Comparison of ENCODE assay signal across 34 cellular contexts in genomic region chr5:168975331-168975730, GRCh38.
"Had no signal": no experiment of that assay in that cellular context is flagged by ENCODE, and none has a peak within 500 bp of the region (broad histone marks: within the 10 kb centered on the region; RNA-seq: fewer than 3 reads in every experiment).

No MANE protein-coding gene starts in this region.

- ATAC-seq: activated CD4-positive, alpha-beta T cell treated with anti-CD3 and anti-CD28 coated beads for 36 hours; activated CD8-positive, alpha-beta memory T cell treated with anti-CD3 and anti-CD28 coated beads, Interleukin-2, amount 10 ng/mL, durations not matched to agents 7 days and 5 days; activated CD8-positive, alpha-beta T cell treated with anti-CD3 and anti-CD28 coated beads, Interleukin-2, amount 10 ng/mL, durations not matched to agents 7 days and 5 days; activated naive CD8-positive, alpha-beta T cell treated with anti-CD3 and anti-CD28 coated beads, Interleukin-2, amount 50 U/mL, for 24 hours; gastroesophageal sphincter had no signal

- H3K4me1 ChIP-seq: breast epithelium, colonic mucosa had no signal

- H3K27ac ChIP-seq: adrenal gland, breast epithelium, cardiac muscle cell, colonic mucosa, epithelial cell of prostate, esophagus squamous epithelium, gastroesophageal sphincter had no signal

- FAIRE-seq: endometrium, endothelial cell of umbilical vein had no signal

- H3K9me3 Mint-ChIP-seq: activated CD4-positive, alpha-beta memory T cell treated with anti-CD3 and anti-CD28 coated beads for 36 hours; activated CD4-positive, alpha-beta T cell treated with anti-CD3 and anti-CD28 coated beads, Interleukin-2, amount 10 ng/mL, durations not matched to agents 24 days and 14 days; activated naive CD4-positive, alpha-beta T cell treated with anti-CD3 and anti-CD28 coated beads for 36 hours; activated naive CD4-positive, alpha-beta T cell treated with anti-CD3 and anti-CD28 coated beads, Interleukin-2, amount 50 U/mL, for 24 hours; activated naive CD8-positive, alpha-beta T cell treated with anti-CD3 and anti-CD28 coated beads for 36 hours; activated naive CD8-positive, alpha-beta T cell treated with anti-CD3 and anti-CD28 coated beads, Interleukin-2, amount 50 U/mL, for 24 hours; activated T-helper 1 cell treated with anti-CD3 and anti-CD28 coated beads, Interleukin-12 subunit alpha, Interleukin-12 subunit beta, Interleukin-2, Interleukin-4 antibody, amounts not matched to agents 30 ng/mL and 10 ng/mL and 1 ng/mL, durations not matched to agents 14 hours and 24 hours and 36 hours; activated T-helper 2 cell treated with anti-CD3 and anti-CD28 coated beads, Interferon-gamma antibody, Interleukin-2, Interleukin-4, amounts not matched to agents 10 μg/mL and 5 μg/mL and 100 μg/mL, durations not matched to agents 14 hours and 24 hours and 36 hours; brain had no signal

- H3K4me1 Mint-ChIP-seq: activated CD4-positive, alpha-beta T cell treated with anti-CD3 and anti-CD28 coated beads, Interleukin-2, amount 10 ng/mL, durations not matched to agents 24 days and 14 days; activated CD8-positive, alpha-beta memory T cell treated with anti-CD3 and anti-CD28 coated beads, Interleukin-2, amount 10 ng/mL, durations not matched to agents 7 days and 5 days; activated naive CD4-positive, alpha-beta T cell treated with anti-CD3 and anti-CD28 coated beads, Interleukin-2, amount 50 U/mL, for 24 hours; activated naive CD8-positive, alpha-beta T cell treated with anti-CD3 and anti-CD28 coated beads for 36 hours; activated naive CD8-positive, alpha-beta T cell treated with anti-CD3 and anti-CD28 coated beads, Interleukin-2, amount 50 U/mL, for 24 hours had no signal

- H3K27me3 ChIP-seq: adrenal gland, breast epithelium, cardiac muscle cell, colonic mucosa, gastroesophageal sphincter had no signal

- H3K36me3 Mint-ChIP-seq: activated CD4-positive, alpha-beta memory T cell treated with anti-CD3 and anti-CD28 coated beads for 36 hours; activated CD8-positive, alpha-beta memory T cell treated with anti-CD3 and anti-CD28 coated beads, Interleukin-2, amount 10 ng/mL, durations not matched to agents 7 days and 5 days; activated naive CD4-positive, alpha-beta T cell treated with anti-CD3 and anti-CD28 coated beads, Interleukin-2, amount 50 U/mL, for 24 hours; activated naive CD8-positive, alpha-beta T cell treated with anti-CD3 and anti-CD28 coated beads for 36 hours; brain had no signal

- H3K4me3 ChIP-seq: adrenal gland, breast epithelium, cardiac muscle cell, colonic mucosa, esophagus squamous epithelium, gastroesophageal sphincter had no signal

- H3K4me3 Mint-ChIP-seq: activated CD4-positive, alpha-beta memory T cell treated with anti-CD3 and anti-CD28 coated beads for 36 hours; activated CD4-positive, alpha-beta T cell treated with anti-CD3 and anti-CD28 coated beads for 36 hours; activated CD4-positive, alpha-beta T cell treated with anti-CD3 and anti-CD28 coated beads, Interleukin-2, amount 10 ng/mL, durations not matched to agents 24 days and 14 days; activated CD8-positive, alpha-beta memory T cell treated with anti-CD3 and anti-CD28 coated beads, Interleukin-2, amount 10 ng/mL, durations not matched to agents 7 days and 5 days; activated CD8-positive, alpha-beta T cell treated with anti-CD3 and anti-CD28 coated beads, Interleukin-2, amount 10 ng/mL, durations not matched to agents 7 days and 5 days; activated naive CD4-positive, alpha-beta T cell treated with anti-CD3 and anti-CD28 coated beads for 36 hours; activated naive CD4-positive, alpha-beta T cell treated with anti-CD3 and anti-CD28 coated beads, Interleukin-2, amount 50 U/mL, for 24 hours; activated naive CD8-positive, alpha-beta T cell treated with anti-CD3 and anti-CD28 coated beads for 36 hours; activated naive CD8-positive, alpha-beta T cell treated with anti-CD3 and anti-CD28 coated beads, Interleukin-2, amount 50 U/mL, for 24 hours; activated T-helper 1 cell treated with anti-CD3 and anti-CD28 coated beads, Interleukin-12 subunit alpha, Interleukin-12 subunit beta, Interleukin-2, Interleukin-4 antibody, amounts not matched to agents 30 ng/mL and 10 ng/mL and 1 ng/mL, durations not matched to agents 14 hours and 24 hours and 36 hours; brain had no signal

- H3K27ac Mint-ChIP-seq: activated CD4-positive, alpha-beta memory T cell treated with anti-CD3 and anti-CD28 coated beads for 36 hours; activated CD4-positive, alpha-beta T cell treated with anti-CD3 and anti-CD28 coated beads for 36 hours; activated CD4-positive, alpha-beta T cell treated with anti-CD3 and anti-CD28 coated beads, Interleukin-2, amount 10 ng/mL, durations not matched to agents 24 days and 14 days; activated CD8-positive, alpha-beta memory T cell treated with anti-CD3 and anti-CD28 coated beads, Interleukin-2, amount 10 ng/mL, durations not matched to agents 7 days and 5 days; activated CD8-positive, alpha-beta T cell treated with anti-CD3 and anti-CD28 coated beads, Interleukin-2, amount 10 ng/mL, durations not matched to agents 7 days and 5 days; activated naive CD4-positive, alpha-beta T cell treated with anti-CD3 and anti-CD28 coated beads for 36 hours; activated naive CD4-positive, alpha-beta T cell treated with anti-CD3 and anti-CD28 coated beads, Interleukin-2, amount 50 U/mL, for 24 hours; activated naive CD8-positive, alpha-beta T cell treated with anti-CD3 and anti-CD28 coated beads for 36 hours; activated naive CD8-positive, alpha-beta T cell treated with anti-CD3 and anti-CD28 coated beads, Interleukin-2, amount 50 U/mL, for 24 hours; activated T-helper 1 cell treated with anti-CD3 and anti-CD28 coated beads, Interleukin-12 subunit alpha, Interleukin-12 subunit beta, Interleukin-2, Interleukin-4 antibody, amounts not matched to agents 30 ng/mL and 10 ng/mL and 1 ng/mL, durations not matched to agents 14 hours and 24 hours and 36 hours; activated T-helper 2 cell treated with anti-CD3 and anti-CD28 coated beads, Interferon-gamma antibody, Interleukin-2, Interleukin-4, amounts not matched to agents 10 μg/mL and 5 μg/mL and 100 μg/mL, durations not matched to agents 14 hours and 24 hours and 36 hours had no signal

- H3K9me3 ChIP-seq: adrenal gland, breast epithelium, colonic mucosa, esophagus squamous epithelium, gastroesophageal sphincter had no signal

- DNase-seq: activated CD4-positive, alpha-beta memory T cell treated with anti-CD3 and anti-CD28 coated beads for 36 hours; activated CD4-positive, alpha-beta T cell treated with anti-CD3 and anti-CD28 coated beads for 36 hours; activated CD4-positive, alpha-beta T cell treated with anti-CD3 and anti-CD28 coated beads, Interleukin-2, amount 10 ng/mL, durations not matched to agents 24 days and 14 days; activated CD4-positive, CD25-positive, alpha-beta regulatory T cell; activated CD4-positive, CD25-positive, alpha-beta regulatory T cell treated with anti-CD3 and anti-CD28 coated beads, Interleukin-2, amount 50 U/mL, for 72 hours; activated CD8-positive, alpha-beta memory T cell treated with anti-CD3 and anti-CD28 coated beads, Interleukin-2, amount 10 ng/mL, durations not matched to agents 7 days and 5 days; activated CD8-positive, alpha-beta memory T cell treated with anti-CD3 and anti-CD28 coated beads, Interleukin-2, amount 50 U/mL, for 4 hours; activated CD8-positive, alpha-beta T cell treated with anti-CD3 and anti-CD28 coated beads, Interleukin-2, amount 10 ng/mL, durations not matched to agents 7 days and 5 days; activated effector memory CD4-positive, alpha-beta T cell treated with anti-CD3 and anti-CD28 coated beads, Interleukin-2, amount 50 U/mL, for 16 hours; activated naive CD4-positive, alpha-beta T cell treated with anti-CD3 and anti-CD28 coated beads for 36 hours; activated naive CD8-positive, alpha-beta T cell treated with anti-CD3 and anti-CD28 coated beads for 36 hours; activated naive CD8-positive, alpha-beta T cell treated with anti-CD3 and anti-CD28 coated beads, Interleukin-2, amount 50 U/mL, for 24 hours; activated T-cell treated with anti-CD3 and anti-CD28 coated beads, Interleukin-2, amount 50 U/mL, for 1 hour; activated T-cell treated with anti-CD3 and anti-CD28 coated beads, Interleukin-2, amount 50 U/mL, for 48 hours; adrenal gland; amygdala; aorta; central memory CD4-positive, alpha-beta T cell; cerebellar nuclear complex; colonic mucosa; effector CD8-positive, alpha-beta T cell; esophagus squamous epithelium; foreskin melanocyte; T-helper 2 cell had no signal

- H3K36me3 ChIP-seq: adrenal gland, breast epithelium, cardiac muscle cell, colonic mucosa, esophagus squamous epithelium, gastroesophageal sphincter had no signal
